29 cellular contexts compared by ENCODE assay signal in genomic region chr12:19048943-19049342, GRCh38.
DNase-seq lines count a peak whose midpoint lies in the region; ATAC-seq and TF ChIP-seq lines count a peak whose summit lies in the region.
"Had no signal": no experiment of that assay in that cellular context is flagged by ENCODE, and none has a peak within 500 bp of the region (broad histone marks: within the 10 kb centered on the region; RNA-seq: fewer than 3 reads in every experiment).

No MANE protein-coding gene starts in this region.

- no peak for TF ChIP-seq CTCF in brain microvascular endothelial cell (IDR thresholded peaks at IDR 0.05; ENCODE audit: low read depth, low read length, missing control alignments)

- intact Hi-C loops in activated CD4-positive, alpha-beta T cell treated with anti-CD3 and anti-CD28 coated beads for 36 hours (cut with DNase I, micrococcal nuclease), result no loop called here
- intact Hi-C loops in activated CD4-positive, alpha-beta memory T cell treated with anti-CD3 and anti-CD28 coated beads for 36 hours (cut with micrococcal nuclease), result no loop called here

- H3K36me3 ChIP-seq in brain microvascular endothelial cell (replicated peaks), result no peaks in the 10 kb centered on the region
- H3K36me3 ChIP-seq: esophagus muscularis mucosa, sigmoid colon, upper lobe of right lung had no signal

- H3K27me3 ChIP-seq in brain microvascular endothelial cell (replicated peaks), result no peaks in the 10 kb centered on the region
- H3K27me3 ChIP-seq: esophagus muscularis mucosa, hepatocyte, sigmoid colon, upper lobe of right lung had no signal

- POLR2A ChIA-PET in activated CD4-positive, alpha-beta T cell treated with anti-CD3 and anti-CD28 coated beads for 36 hours (lab: Charles Lee), result no interaction called here
- POLR2A ChIA-PET in activated CD4-positive, alpha-beta memory T cell treated with anti-CD3 and anti-CD28 coated beads for 36 hours (lab: Charles Lee), result interaction anchor here (1.2 kb wide), 1 partner anchor 10 kb away, joined by 3 read pairs; no protein-coding TSS in a partner anchor

- H3K27ac ChIP-seq in brain microvascular endothelial cell, result no peak overlapping the region
- H3K27ac ChIP-seq: esophagus muscularis mucosa, hepatocyte, sigmoid colon, upper lobe of right lung had no signal

- no peaks in the 10 kb centered on the region for H3K4me1 Mint-ChIP-seq in activated CD4-positive, alpha-beta T cell treated with anti-CD3 and anti-CD28 coated beads for 36 hours
- H3K4me1 Mint-ChIP-seq in stimulated activated effector memory CD8-positive, alpha-beta T cell treated with anti-CD3 and anti-CD28 coated beads, Interleukin-12 subunit alpha, Interleukin-12 subunit beta, amount 100 ng/mL, for 72 hours, result peaks cover 16% of the 10 kb centered on the region
- no peaks in the 10 kb centered on the region for H3K4me1 Mint-ChIP-seq in activated CD4-positive, alpha-beta memory T cell treated with anti-CD3 and anti-CD28 coated beads for 36 hours (ENCODE audit: low read depth)
- H3K4me1 Mint-ChIP-seq: activated naive CD4-positive, alpha-beta T cell treated with anti-CD3 and anti-CD28 coated beads, Interleukin-2, amount 50 U/mL, for 24 hours; CD4-positive, CD25-positive, alpha-beta regulatory T cell; stimulated activated memory B cell treated with anti-CD40 and anti-IgM and Interleukin-4, amounts not matched to agents 10 μg/mL and 1 μg/mL and 100 μg/mL, for 72 hours had no signal

- H3K27me3 Mint-ChIP-seq in activated CD4-positive, alpha-beta T cell treated with anti-CD3 and anti-CD28 coated beads for 36 hours, result peaks cover 6% of the 10 kb centered on the region
- H3K27me3 Mint-ChIP-seq in activated CD4-positive, alpha-beta memory T cell treated with anti-CD3 and anti-CD28 coated beads for 36 hours, result peaks cover 3% of the 10 kb centered on the region
- H3K27me3 Mint-ChIP-seq: activated naive CD4-positive, alpha-beta T cell treated with anti-CD3 and anti-CD28 coated beads, Interleukin-2, amount 50 U/mL, for 24 hours; CD4-positive, CD25-positive, alpha-beta regulatory T cell; progenitor cell of endocrine pancreas; stimulated activated memory B cell treated with anti-CD40 and anti-IgM and Interleukin-4, amounts not matched to agents 10 μg/mL and 1 μg/mL and 100 μg/mL, for 72 hours had no signal

- no peaks in the 10 kb centered on the region for H3K36me3 Mint-ChIP-seq in activated CD4-positive, alpha-beta T cell treated with anti-CD3 and anti-CD28 coated beads for 36 hours (ENCODE audit: low read depth)
- H3K36me3 Mint-ChIP-seq in stimulated activated effector memory CD8-positive, alpha-beta T cell treated with anti-CD3 and anti-CD28 coated beads, Interleukin-12 subunit alpha, Interleukin-12 subunit beta, amount 100 ng/mL, for 72 hours, result no peaks in the 10 kb centered on the region
- H3K36me3 Mint-ChIP-seq in activated CD4-positive, alpha-beta memory T cell treated with anti-CD3 and anti-CD28 coated beads for 36 hours, result no peaks in the 10 kb centered on the region
- H3K36me3 Mint-ChIP-seq: activated naive CD4-positive, alpha-beta T cell treated with anti-CD3 and anti-CD28 coated beads, Interleukin-2, amount 50 U/mL, for 24 hours; CD4-positive, CD25-positive, alpha-beta regulatory T cell; stimulated activated memory B cell treated with anti-CD40 and anti-IgM and Interleukin-4, amounts not matched to agents 10 μg/mL and 1 μg/mL and 100 μg/mL, for 72 hours; WTC11 had no signal

- in situ Hi-C loops in brain microvascular endothelial cell (cut with HindIII; ENCODE audit: low pct_ligation_motif_present, low sequenced_read_pairs), result no loop called here

- H3K9me3 Mint-ChIP-seq in activated CD4-positive, alpha-beta T cell treated with anti-CD3 and anti-CD28 coated beads for 36 hours (ENCODE audit: low read depth), result no peaks in the 10 kb centered on the region
- no peaks in the 10 kb centered on the region for H3K9me3 Mint-ChIP-seq in stimulated activated effector memory CD8-positive, alpha-beta T cell treated with anti-CD3 and anti-CD28 coated beads, Interleukin-12 subunit alpha, Interleukin-12 subunit beta, amount 100 ng/mL, for 72 hours
- no peaks in the 10 kb centered on the region for H3K9me3 Mint-ChIP-seq in activated CD4-positive, alpha-beta memory T cell treated with anti-CD3 and anti-CD28 coated beads for 36 hours
- H3K9me3 Mint-ChIP-seq: activated naive CD4-positive, alpha-beta T cell treated with anti-CD3 and anti-CD28 coated beads, Interleukin-2, amount 50 U/mL, for 24 hours had no signal

- no peak overlapping the region for H3K4me3 Mint-ChIP-seq in activated CD4-positive, alpha-beta T cell treated with anti-CD3 and anti-CD28 coated beads for 36 hours
- no peak overlapping the region for H3K4me3 Mint-ChIP-seq in stimulated activated effector memory CD8-positive, alpha-beta T cell treated with anti-CD3 and anti-CD28 coated beads, Interleukin-12 subunit alpha, Interleukin-12 subunit beta, amount 100 ng/mL, for 72 hours
- no peak overlapping the region for H3K4me3 Mint-ChIP-seq in activated CD4-positive, alpha-beta memory T cell treated with anti-CD3 and anti-CD28 coated beads for 36 hours
- H3K4me3 Mint-ChIP-seq: activated naive CD4-positive, alpha-beta T cell treated with anti-CD3 and anti-CD28 coated beads, Interleukin-2, amount 50 U/mL, for 24 hours; CD4-positive, CD25-positive, alpha-beta regulatory T cell; stimulated activated memory B cell treated with anti-CD40 and anti-IgM and Interleukin-4, amounts not matched to agents 10 μg/mL and 1 μg/mL and 100 μg/mL, for 72 hours; WTC11 had no signal

- H3K27ac Mint-ChIP-seq in activated CD4-positive, alpha-beta T cell treated with anti-CD3 and anti-CD28 coated beads for 36 hours, result no peak overlapping the region
- no peak overlapping the region for H3K27ac Mint-ChIP-seq in stimulated activated effector memory CD8-positive, alpha-beta T cell treated with anti-CD3 and anti-CD28 coated beads, Interleukin-12 subunit alpha, Interleukin-12 subunit beta, amount 100 ng/mL, for 72 hours
- H3K27ac Mint-ChIP-seq in activated CD4-positive, alpha-beta memory T cell treated with anti-CD3 and anti-CD28 coated beads for 36 hours, result no peak overlapping the region
- H3K27ac Mint-ChIP-seq: activated naive CD4-positive, alpha-beta T cell treated with anti-CD3 and anti-CD28 coated beads, Interleukin-2, amount 50 U/mL, for 24 hours; CD4-positive, CD25-positive, alpha-beta regulatory T cell; progenitor cell of endocrine pancreas; stimulated activated memory B cell treated with anti-CD40 and anti-IgM and Interleukin-4, amounts not matched to agents 10 μg/mL and 1 μg/mL and 100 μg/mL, for 72 hours; WTC11 had no signal

- no peak overlapping the region for H3K4me3 ChIP-seq in brain microvascular endothelial cell (ENCODE audit: low read depth, low read length)
- H3K4me3 ChIP-seq: esophagus muscularis mucosa, hepatocyte, sigmoid colon, upper lobe of right lung had no signal

- no peak for ATAC-seq in activated CD4-positive, alpha-beta T cell treated with anti-CD3 and anti-CD28 coated beads for 36 hours
- peak; percentile 84 for ATAC-seq in stimulated activated effector memory CD8-positive, alpha-beta T cell treated with anti-CD3 and anti-CD28 coated beads, Interleukin-12 subunit alpha, Interleukin-12 subunit beta, amount 100 ng/mL, for 72 hours
- ATAC-seq: stimulated activated memory B cell treated with anti-CD40 and anti-IgM and Interleukin-4, amounts not matched to agents 10 μg/mL and 1 μg/mL and 100 μg/mL, for 72 hours; upper lobe of right lung; WTC11 had no signal

- CTCF ChIA-PET in activated CD4-positive, alpha-beta T cell treated with anti-CD3 and anti-CD28 coated beads for 36 hours (lab: Charles Lee), result no interaction called here
- CTCF ChIA-PET in activated CD4-positive, alpha-beta memory T cell treated with anti-CD3 and anti-CD28 coated beads for 36 hours (lab: Charles Lee), result no interaction called here

- DNase-seq in activated CD4-positive, alpha-beta T cell treated with anti-CD3 and anti-CD28 coated beads for 36 hours, result peak; percentile 9
- DNase-seq in activated CD4-positive, alpha-beta T cell treated with anti-CD3 and anti-CD28 coated beads for 1 hour, result no peak
- DNase-seq in NCI-H226 (peak; percentile 24), brain microvascular endothelial cell (peak; percentile 19), T1000 (lab: John Stamatoyannopoulos, UW) (no peak), epidermal melanocyte (ENCODE audit: insufficient read length, low spot score) (no peak)
- DNase-seq in stimulated activated effector memory CD8-positive, alpha-beta T cell treated with anti-CD3 and anti-CD28 coated beads, Interleukin-12 subunit alpha, Interleukin-12 subunit beta, amount 100 ng/mL, for 72 hours (ENCODE audit: low spot score in 2 of 2), result no peak
- no peak for DNase-seq in activated CD4-positive, alpha-beta memory T cell treated with anti-CD3 and anti-CD28 coated beads for 36 hours
- DNase-seq: 8988T; activated CD4-positive, alpha-beta T cell treated with anti-CD3 and anti-CD28 coated beads, Interleukin-2, amount 50 U/mL, for 4 hours; amygdala; CD4-positive, CD25-positive, alpha-beta regulatory T cell; cortex of kidney; foreskin melanocyte; KG1; mesenchymal stem cell; NCI-H146; NCI-H446 treated with DMSO at 0.1 percent for 48 hours; sigmoid colon; stimulated activated CD4-positive, alpha-beta T cell treated with anti-CD3 and anti-CD28 coated beads, Interleukin-4, amount 100 ng/mL, for 24 hours; substantia nigra; T-helper 9 cell; upper lobe of right lung had no signal

Comparison
In these comparisons a context has a peak if more than half of its experiments do, and no peak if none do; other contexts are left out.
1. DNase-seq: peak in activated CD4-positive, alpha-beta T cell treated with anti-CD3 and anti-CD28 coated beads for 36 hours (single experiment), NCI-H226 (single experiment) and brain microvascular endothelial cell (single experiment); none in activated CD4-positive, alpha-beta T cell treated with anti-CD3 and anti-CD28 coated beads for 1 hour (single experiment), stimulated activated effector memory CD8-positive, alpha-beta T cell treated with anti-CD3 and anti-CD28 coated beads, Interleukin-12 subunit alpha, Interleukin-12 subunit beta, amount 100 ng/mL, for 72 hours (0 of 2), activated CD4-positive, alpha-beta memory T cell treated with anti-CD3 and anti-CD28 coated beads for 36 hours (single experiment), T1000 (single experiment) and epidermal melanocyte (single experiment).